In the genomic region with DNA sequence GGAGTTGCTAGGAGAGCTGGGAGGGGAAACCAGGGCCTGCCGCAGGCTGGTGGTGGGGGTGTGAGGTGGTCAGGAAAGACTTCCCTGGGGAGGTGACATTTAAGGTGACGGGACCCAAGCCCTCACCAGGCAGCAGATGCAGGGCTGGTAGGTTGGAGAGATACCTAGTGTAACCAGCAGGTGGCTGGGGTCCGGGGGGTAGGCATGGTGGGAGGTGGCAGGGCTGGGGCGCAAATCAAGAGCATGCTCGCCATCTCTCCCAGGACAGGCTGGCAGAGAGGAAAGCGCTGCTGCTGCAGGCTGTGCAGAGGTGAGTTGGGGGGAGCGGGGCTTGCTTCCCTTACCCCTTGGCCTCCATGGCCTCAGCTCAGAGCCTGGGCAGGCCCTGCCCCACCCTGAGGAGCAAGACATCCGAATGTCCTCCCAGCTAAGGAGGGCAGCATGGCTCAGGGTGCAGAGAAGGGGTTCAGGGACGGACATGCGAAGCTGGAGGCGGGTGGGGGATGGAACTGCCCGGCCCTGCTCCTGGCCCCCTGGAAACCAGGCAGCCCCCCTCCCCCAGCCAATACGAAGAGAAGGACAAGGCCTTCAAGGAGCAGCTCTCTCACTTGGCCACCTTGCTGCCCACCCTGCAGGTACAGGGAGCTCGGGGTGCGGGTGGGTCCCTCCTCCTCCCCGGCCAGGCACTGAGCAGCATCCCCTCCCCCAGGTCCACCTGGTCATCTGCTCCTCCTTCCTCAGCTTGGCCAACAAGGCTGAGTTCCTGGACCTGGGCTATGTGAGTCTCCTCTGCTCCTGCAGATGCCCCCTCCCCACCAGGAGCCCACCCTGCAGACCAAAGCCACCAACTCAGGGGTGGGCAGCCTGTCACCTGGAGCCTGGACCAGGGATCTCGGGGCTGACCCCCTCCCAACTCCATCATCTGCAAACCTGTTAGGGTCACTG, we compare ENCODE assay signal across 9 cellular contexts. TPM values are rescaled to one million over a fixed set of nuclear protein-coding genes. Genes with fewer than 3 reads are reported as not detected.
DNase-seq lines count a peak whose midpoint lies in the region; TF ChIP-seq lines count a peak whose summit lies in the region.
"Had no signal": no experiment of that assay in that cellular context is flagged by ENCODE, and none has a peak within 500 bp of the region (broad histone marks: within the 10 kb centered on the region; RNA-seq: fewer than 3 reads in every experiment).

No MANE protein-coding gene starts in this region.

- POLR2A ChIA-PET in activated CD4-positive, alpha-beta memory T cell treated with anti-CD3 and anti-CD28 coated beads for 36 hours (lab: Charles Lee): interaction anchor here (1.1 kb wide), 1 partner anchor 25 kb away, joined by 3 read pairs; the partner anchor contains the start of gene ICMT
- POLR2A ChIA-PET in activated CD4-positive, alpha-beta memory T cell treated with anti-CD3 and anti-CD28 coated beads, Interleukin-2, amount 10 ng/mL, durations not matched to agents 7 days and 5 days (lab: Charles Lee): interaction anchor here (1.0 kb wide), 1 partner anchor 26 kb away, joined by 3 read pairs; the partner anchor contains the start of gene ICMT

- peaks cover 13% of the 10 kb centered on the region for H3K27me3 Mint-ChIP-seq in activated CD4-positive, alpha-beta memory T cell treated with anti-CD3 and anti-CD28 coated beads for 36 hours
- peaks cover 9% of the 10 kb centered on the region for H3K27me3 Mint-ChIP-seq in activated CD4-positive, alpha-beta memory T cell treated with anti-CD3 and anti-CD28 coated beads, Interleukin-2, amount 10 ng/mL, durations not matched to agents 7 days and 5 days

- no peak overlapping the region for H3K27ac Mint-ChIP-seq in activated CD4-positive, alpha-beta memory T cell treated with anti-CD3 and anti-CD28 coated beads for 36 hours
- H3K27ac Mint-ChIP-seq in activated CD4-positive, alpha-beta memory T cell treated with anti-CD3 and anti-CD28 coated beads, Interleukin-2, amount 10 ng/mL, durations not matched to agents 7 days and 5 days: no peak overlapping the region

- no peak for TF ChIP-seq POLR2A in lower leg skin (IDR thresholded peaks at IDR 0.05)

- WGBS in lower leg skin, 2 donors: 86 to 90% methylated on average over 17 of the region's 17 CpGs

- H3K4me3 Mint-ChIP-seq in activated CD4-positive, alpha-beta memory T cell treated with anti-CD3 and anti-CD28 coated beads for 36 hours: peak overlapping the region; percentile 3
- H3K4me3 Mint-ChIP-seq in activated CD4-positive, alpha-beta memory T cell treated with anti-CD3 and anti-CD28 coated beads, Interleukin-2, amount 10 ng/mL, durations not matched to agents 7 days and 5 days: no peak overlapping the region

- H3K4me1 Mint-ChIP-seq in activated CD4-positive, alpha-beta memory T cell treated with anti-CD3 and anti-CD28 coated beads for 36 hours (ENCODE audit: low read depth): peaks cover 11% of the 10 kb centered on the region
- H3K4me1 Mint-ChIP-seq in activated CD4-positive, alpha-beta memory T cell treated with anti-CD3 and anti-CD28 coated beads, Interleukin-2, amount 10 ng/mL, durations not matched to agents 7 days and 5 days: peaks cover 20% of the 10 kb centered on the region

- H3K9me3 Mint-ChIP-seq in activated CD4-positive, alpha-beta memory T cell treated with anti-CD3 and anti-CD28 coated beads for 36 hours: no peaks in the 10 kb centered on the region
- no peaks in the 10 kb centered on the region for H3K9me3 Mint-ChIP-seq in activated CD4-positive, alpha-beta memory T cell treated with anti-CD3 and anti-CD28 coated beads, Interleukin-2, amount 10 ng/mL, durations not matched to agents 7 days and 5 days

- H3K4me3 ChIP-seq in epithelial cell of esophagus (ENCODE audit: low read length): no peak overlapping the region
- no peak overlapping the region for H3K4me3 ChIP-seq in lower leg skin (ENCODE audit: low read depth, poor library complexity, severe bottlenecking)

- CTCF ChIA-PET in activated CD4-positive, alpha-beta memory T cell treated with anti-CD3 and anti-CD28 coated beads for 36 hours (lab: Charles Lee): interaction anchor here (0.9 to 1.4 kb wide), 2 partner anchors 10 to 29 kb away, joined by 3 read pairs; no protein-coding TSS in a partner anchor
- CTCF ChIA-PET in activated CD4-positive, alpha-beta memory T cell treated with anti-CD3 and anti-CD28 coated beads, Interleukin-2, amount 10 ng/mL, durations not matched to agents 7 days and 5 days (lab: Charles Lee): interaction anchor here (0.9 to 1.7 kb wide), 2 partner anchors 12 to 33 kb away, joined by 3 to 9 read pairs; no protein-coding TSS in a partner anchor

- TF ChIP-seq CTCF in epithelial cell of esophagus (IDR thresholded peaks at IDR 0.05; ENCODE audit: insufficient read depth, low read depth, low read length, missing control alignments) (peak; percentile 34), lower leg skin (IDR thresholded peaks at IDR 0.05) (no peak)

- intact Hi-C loops in activated CD4-positive, alpha-beta memory T cell treated with anti-CD3 and anti-CD28 coated beads for 36 hours (cut with micrococcal nuclease): loop anchor here (2.0 kb wide), 1 partner anchor 35 kb away; the partner anchor contains the start of gene HES3
- intact Hi-C loops in lower leg skin (cut with DNase I; ENCODE audit: low total_unique reads): no loop called here

- peak; percentile 38 for DNase-seq in activated CD4-positive, alpha-beta memory T cell treated with anti-CD3 and anti-CD28 coated beads for 36 hours
- DNase-seq in activated CD4-positive, alpha-beta memory T cell treated with anti-CD3 and anti-CD28 coated beads, Interleukin-2, amount 10 ng/mL, durations not matched to agents 7 days and 5 days: no peak
- DNase-seq in RPMI8226 (peak; percentile 78), epithelial cell of esophagus (ENCODE audit: low read depth) (no peak), LoVo (ENCODE audit: low spot score) (no peak), lower leg skin (ENCODE audit: low spot score in 2 of 2) (no peak), foreskin melanocyte (no peak)
- peak; percentile 33 for DNase-seq in stimulated activated CD4-positive, alpha-beta T cell treated with anti-CD3 and anti-CD28 coated beads, Interleukin-4, amount 100 ng/mL, for 24 hours

- peaks cover 5% of the 10 kb centered on the region for H3K36me3 Mint-ChIP-seq in activated CD4-positive, alpha-beta memory T cell treated with anti-CD3 and anti-CD28 coated beads for 36 hours
- no peaks in the 10 kb centered on the region for H3K36me3 Mint-ChIP-seq in activated CD4-positive, alpha-beta memory T cell treated with anti-CD3 and anti-CD28 coated beads, Interleukin-2, amount 10 ng/mL, durations not matched to agents 7 days and 5 days (ENCODE audit: low read depth)

RNA-seq across cellular contexts. Expression of gene RNF207, which starts 4.0 kb away (rescaled TPM):
- total RNA-seq in activated CD4-positive, alpha-beta memory T cell treated with anti-CD3 and anti-CD28 coated beads for 36 hours: 10 to 100 TPM; 14.7 to 18.4 TPM
- 10 to 100 TPM; 12.4 to 16.4 TPM for total RNA-seq in activated CD4-positive, alpha-beta memory T cell treated with anti-CD3 and anti-CD28 coated beads, Interleukin-2, amount 10 ng/mL, durations not matched to agents 7 days and 5 days
- total RNA-seq in lower leg skin: 10 to 100 TPM in 1 of 4 donors, 1 to 10 TPM in 3; 5.0 to 10.4 (median 7.7) TPM

RNA-seq across cellular contexts. Expression of gene RPL22, which starts 10.5 kb away (rescaled TPM):
- 100 to 1,000 TPM; 395 to 433 TPM for total RNA-seq in activated CD4-positive, alpha-beta memory T cell treated with anti-CD3 and anti-CD28 coated beads for 36 hours
- 100 to 1,000 TPM; 258 to 298 TPM for total RNA-seq in activated CD4-positive, alpha-beta memory T cell treated with anti-CD3 and anti-CD28 coated beads, Interleukin-2, amount 10 ng/mL, durations not matched to agents 7 days and 5 days
- 100 to 1,000 TPM; 122 to 216 (median 179) TPM for total RNA-seq in lower leg skin

RNA-seq across cellular contexts. Expression of gene ICMT, which starts 25.8 kb away (rescaled TPM):
- 10 to 100 TPM; 47.6 to 51.4 TPM for total RNA-seq in activated CD4-positive, alpha-beta memory T cell treated with anti-CD3 and anti-CD28 coated beads for 36 hours
- total RNA-seq in activated CD4-positive, alpha-beta memory T cell treated with anti-CD3 and anti-CD28 coated beads, Interleukin-2, amount 10 ng/mL, durations not matched to agents 7 days and 5 days: 10 to 100 TPM; 49.8 to 49.9 TPM
- total RNA-seq in lower leg skin: 10 to 100 TPM; 37.7 to 73.9 (median 57.3) TPM

RNA-seq across cellular contexts. Expression of gene CHD5, which starts 29.8 kb away (rescaled TPM):
- total RNA-seq in activated CD4-positive, alpha-beta memory T cell treated with anti-CD3 and anti-CD28 coated beads for 36 hours: under 1 TPM; 0.38 to 0.51 TPM
- total RNA-seq in activated CD4-positive, alpha-beta memory T cell treated with anti-CD3 and anti-CD28 coated beads, Interleukin-2, amount 10 ng/mL, durations not matched to agents 7 days and 5 days: under 1 TPM; 0.10 to 0.18 TPM
- total RNA-seq in lower leg skin: under 1 TPM in 3 of 4 donors, not detected in 1; 0.04 to 0.27 (median 0.13) TPM

RNA-seq across cellular contexts. Expression of gene HES3, which starts 34.0 kb away (rescaled TPM):
- not detected for total RNA-seq in activated CD4-positive, alpha-beta memory T cell treated with anti-CD3 and anti-CD28 coated beads for 36 hours
- not detected for total RNA-seq in activated CD4-positive, alpha-beta memory T cell treated with anti-CD3 and anti-CD28 coated beads, Interleukin-2, amount 10 ng/mL, durations not matched to agents 7 days and 5 days
- not detected for total RNA-seq in lower leg skin
- total RNA-seq: renal cortical epithelial cell had no signal

Comparison
In these comparisons a context has a peak if more than half of its experiments do, and no peak if none do; other contexts are left out.
1. DNase-seq: peak in activated CD4-positive, alpha-beta memory T cell treated with anti-CD3 and anti-CD28 coated beads for 36 hours (single experiment), RPMI8226 (single experiment) and stimulated activated CD4-positive, alpha-beta T cell treated with anti-CD3 and anti-CD28 coated beads, Interleukin-4, amount 100 ng/mL, for 24 hours (single experiment); none in activated CD4-positive, alpha-beta memory T cell treated with anti-CD3 and anti-CD28 coated beads, Interleukin-2, amount 10 ng/mL, durations not matched to agents 7 days and 5 days (single experiment), epithelial cell of esophagus (single experiment), LoVo (single experiment), lower leg skin (0 of 2) and foreskin melanocyte (single experiment).